In the genomic region with DNA sequence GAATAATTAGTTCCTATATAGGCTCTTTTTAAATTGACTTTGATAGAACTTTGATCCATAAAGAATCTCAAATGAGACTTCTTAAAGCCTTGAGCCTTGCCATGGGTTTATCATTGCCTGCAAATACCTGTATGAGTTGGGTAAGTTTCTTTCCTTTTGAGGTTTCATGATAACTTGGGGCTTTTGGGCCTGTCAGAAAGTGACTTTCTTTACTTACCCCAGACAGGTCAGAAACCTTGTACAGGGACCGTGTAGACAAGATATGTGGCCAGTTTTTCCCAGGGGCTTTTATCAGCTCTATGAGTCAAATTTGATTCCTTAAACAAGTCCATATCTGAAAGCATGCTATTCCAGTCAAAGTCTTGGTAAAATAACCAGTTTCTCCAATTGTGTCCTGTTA, we compare ENCODE assay signal across 22 cellular contexts. TPM values are rescaled to one million over a fixed set of nuclear protein-coding genes. Genes with fewer than 3 reads are reported as not detected.
DNase-seq lines count a peak whose midpoint lies in the region; ATAC-seq and TF ChIP-seq lines count a peak whose summit lies in the region.
"Had no signal": no experiment of that assay in that cellular context is flagged by ENCODE, and none has a peak within 500 bp of the region (broad histone marks: within the 10 kb centered on the region; RNA-seq: fewer than 3 reads in every experiment).

No MANE protein-coding gene starts in this region.

- H3K27me3 Mint-ChIP-seq in activated CD8-positive, alpha-beta T cell treated with anti-CD3 and anti-CD28 coated beads, Interleukin-2, amount 10 ng/mL, durations not matched to agents 7 days and 5 days (ENCODE audit: low read depth) = no peaks in the 10 kb centered on the region
- no peaks in the 10 kb centered on the region for H3K27me3 Mint-ChIP-seq in activated CD4-positive, alpha-beta memory T cell treated with anti-CD3 and anti-CD28 coated beads for 36 hours
- H3K27me3 Mint-ChIP-seq: activated CD4-positive, alpha-beta T cell treated with anti-CD3 and anti-CD28 coated beads, Interleukin-2, amount 10 ng/mL, durations not matched to agents 24 days and 14 days; activated naive CD8-positive, alpha-beta T cell; brain had no signal

- TF ChIP-seq CTCF in smooth muscle cell (IDR thresholded peaks at IDR 0.05; ENCODE audit: borderline replicate concordance, insufficient read depth, poor library complexity, severe bottlenecking) = no peak

- ATAC-seq in GM19035 (IDR thresholded peaks at IDR 0.05; ENCODE audit: unreplicated experiment) (peak; percentile 51), HG02571 (IDR thresholded peaks at IDR 0.05; ENCODE audit: unreplicated experiment) (peak; percentile 45), HG03196 (IDR thresholded peaks at IDR 0.05; ENCODE audit: unreplicated experiment) (peak; percentile 65), HG03521 (IDR thresholded peaks at IDR 0.05; ENCODE audit: unreplicated experiment) (no peak)
- ATAC-seq in activated CD8-positive, alpha-beta T cell treated with anti-CD3 and anti-CD28 coated beads, Interleukin-2, amount 10 ng/mL, durations not matched to agents 7 days and 5 days = no peak
- ATAC-seq: stimulated activated naive CD8-positive, alpha-beta T cell treated with anti-CD3 and anti-CD28 coated beads, Interleukin-15, Interleukin-2, amounts not matched to agents 100 U/mL and 50 U/mL, for 24 hours had no signal

- 77% methylated on average over 1 of the region's 1 CpG for WGBS in smooth muscle cell (ENCODE audit: low lambda C conversion rate)

- H3K9me3 ChIP-seq in smooth muscle cell (replicated peaks; ENCODE audit: low read depth) = no peaks in the 10 kb centered on the region
- H3K9me3 ChIP-seq: Peyer's patch had no signal

- no peaks in the 10 kb centered on the region for H3K79me2 ChIP-seq in smooth muscle cell (ENCODE audit: low read depth)

- POLR2A ChIA-PET in activated CD8-positive, alpha-beta T cell treated with anti-CD3 and anti-CD28 coated beads, Interleukin-2, amount 10 ng/mL, durations not matched to agents 7 days and 5 days (lab: Charles Lee) = no interaction called here
- POLR2A ChIA-PET in activated CD4-positive, alpha-beta memory T cell treated with anti-CD3 and anti-CD28 coated beads for 36 hours (lab: Charles Lee) = no interaction called here

- no peaks in the 10 kb centered on the region for H3K9me3 Mint-ChIP-seq in activated CD8-positive, alpha-beta T cell treated with anti-CD3 and anti-CD28 coated beads, Interleukin-2, amount 10 ng/mL, durations not matched to agents 7 days and 5 days (ENCODE audit: insufficient read depth)
- peaks cover 12% of the 10 kb centered on the region for H3K9me3 Mint-ChIP-seq in activated CD4-positive, alpha-beta memory T cell treated with anti-CD3 and anti-CD28 coated beads for 36 hours

- no peak overlapping the region for H3K4me3 Mint-ChIP-seq in activated CD8-positive, alpha-beta T cell treated with anti-CD3 and anti-CD28 coated beads, Interleukin-2, amount 10 ng/mL, durations not matched to agents 7 days and 5 days
- no peak overlapping the region for H3K4me3 Mint-ChIP-seq in activated CD4-positive, alpha-beta memory T cell treated with anti-CD3 and anti-CD28 coated beads for 36 hours
- H3K4me3 Mint-ChIP-seq: activated CD4-positive, alpha-beta T cell treated with anti-CD3 and anti-CD28 coated beads, Interleukin-2, amount 10 ng/mL, durations not matched to agents 24 days and 14 days; activated naive CD8-positive, alpha-beta T cell; brain; mesothelial cell of epicardium; neural crest cell had no signal

- H3K4me3 ChIP-seq in smooth muscle cell = no peak overlapping the region
- H3K4me3 ChIP-seq: BLaER1 treated with 17β-estradiol and CSF1 and Interleukin-3, amounts not matched to agents 10 nM and 100 nM; Peyer's patch had no signal

- CTCF ChIA-PET in activated CD8-positive, alpha-beta T cell treated with anti-CD3 and anti-CD28 coated beads, Interleukin-2, amount 10 ng/mL, durations not matched to agents 7 days and 5 days (lab: Charles Lee) = no interaction called here
- CTCF ChIA-PET in activated CD4-positive, alpha-beta memory T cell treated with anti-CD3 and anti-CD28 coated beads for 36 hours (lab: Charles Lee) = no interaction called here

- peak overlapping the region; percentile 54 for H3K27ac ChIP-seq in smooth muscle cell (ENCODE audit: low read depth)
- H3K27ac ChIP-seq: BLaER1 treated with 17β-estradiol and CSF1 and Interleukin-3, amounts not matched to agents 10 nM and 100 nM; Peyer's patch had no signal

- no peak overlapping the region for H3K9ac ChIP-seq in smooth muscle cell (ENCODE audit: low read depth)
- H3K9ac ChIP-seq: BLaER1 treated with 17β-estradiol and CSF1 and Interleukin-3, amounts not matched to agents 10 nM and 100 nM had no signal

- H4K20me1 ChIP-seq in smooth muscle cell (ENCODE audit: low read depth) = no peaks in the 10 kb centered on the region
- H4K20me1 ChIP-seq: BLaER1 treated with 17β-estradiol and CSF1 and Interleukin-3, amounts not matched to agents 10 nM and 100 nM had no signal

- DNase-seq in smooth muscle cell (lab: John Stamatoyannopoulos, UW; ENCODE audit: unreplicated experiment) = no peak
- DNase-seq in activated CD8-positive, alpha-beta T cell treated with anti-CD3 and anti-CD28 coated beads, Interleukin-2, amount 10 ng/mL, durations not matched to agents 7 days and 5 days = no peak
- DNase-seq in activated CD4-positive, alpha-beta memory T cell treated with anti-CD3 and anti-CD28 coated beads for 36 hours = no peak
- DNase-seq: activated CD4-positive, alpha-beta T cell treated with anti-CD3 and anti-CD28 coated beads, Interleukin-2, amount 10 ng/mL, durations not matched to agents 24 days and 14 days; activated T-cell treated with anti-CD3 and anti-CD28 coated beads, Interleukin-2, amount 50 U/mL, for 1 hour; dermis blood vessel endothelial cell; KBM-7; kidney glomerular epithelial cell; NCI-H1048; NCI-H774; Peyer's patch; stimulated activated naive CD8-positive, alpha-beta T cell treated with anti-CD3 and anti-CD28 coated beads, Interleukin-15, Interleukin-2, amounts not matched to agents 100 U/mL and 50 U/mL, for 24 hours; trophoblast cell had no signal

- H2AFZ ChIP-seq in smooth muscle cell (ENCODE audit: low read depth) = no peak overlapping the region

- no peak overlapping the region for H3K4me2 ChIP-seq in smooth muscle cell
- H3K4me2 ChIP-seq: BLaER1 treated with 17β-estradiol and CSF1 and Interleukin-3, amounts not matched to agents 10 nM and 100 nM had no signal

- intact Hi-C loops in activated CD4-positive, alpha-beta memory T cell treated with anti-CD3 and anti-CD28 coated beads for 36 hours (cut with micrococcal nuclease) = no loop called here

- H3K4me1 ChIP-seq in smooth muscle cell (ENCODE audit: low read depth) = no peaks in the 10 kb centered on the region

- no peaks in the 10 kb centered on the region for H3F3A ChIP-seq in smooth muscle cell (ENCODE audit: low read depth)

- H3K27ac Mint-ChIP-seq in activated CD8-positive, alpha-beta T cell treated with anti-CD3 and anti-CD28 coated beads, Interleukin-2, amount 10 ng/mL, durations not matched to agents 7 days and 5 days = no peak overlapping the region
- H3K27ac Mint-ChIP-seq in activated CD4-positive, alpha-beta memory T cell treated with anti-CD3 and anti-CD28 coated beads for 36 hours = no peak overlapping the region
- H3K27ac Mint-ChIP-seq: activated CD4-positive, alpha-beta T cell treated with anti-CD3 and anti-CD28 coated beads, Interleukin-2, amount 10 ng/mL, durations not matched to agents 24 days and 14 days; activated naive CD8-positive, alpha-beta T cell; brain had no signal

- H3K4me1 Mint-ChIP-seq in activated CD8-positive, alpha-beta T cell treated with anti-CD3 and anti-CD28 coated beads, Interleukin-2, amount 10 ng/mL, durations not matched to agents 7 days and 5 days (ENCODE audit: low read depth) = no peaks in the 10 kb centered on the region
- no peaks in the 10 kb centered on the region for H3K4me1 Mint-ChIP-seq in activated CD4-positive, alpha-beta memory T cell treated with anti-CD3 and anti-CD28 coated beads for 36 hours (ENCODE audit: low read depth)
- H3K4me1 Mint-ChIP-seq: activated CD4-positive, alpha-beta T cell treated with anti-CD3 and anti-CD28 coated beads, Interleukin-2, amount 10 ng/mL, durations not matched to agents 24 days and 14 days; brain; neural crest cell had no signal

- H3K36me3 ChIP-seq in smooth muscle cell (ENCODE audit: low read depth) = peaks cover 27% of the 10 kb centered on the region

- no peaks in the 10 kb centered on the region for H3K27me3 ChIP-seq in smooth muscle cell (ENCODE audit: low read depth)
- H3K27me3 ChIP-seq: BLaER1 treated with 17β-estradiol and CSF1 and Interleukin-3, amounts not matched to agents 10 nM and 100 nM; Peyer's patch had no signal

- H3K36me3 Mint-ChIP-seq in activated CD8-positive, alpha-beta T cell treated with anti-CD3 and anti-CD28 coated beads, Interleukin-2, amount 10 ng/mL, durations not matched to agents 7 days and 5 days (ENCODE audit: low read depth) = no peaks in the 10 kb centered on the region
- peaks cover 8% of the 10 kb centered on the region for H3K36me3 Mint-ChIP-seq in activated CD4-positive, alpha-beta memory T cell treated with anti-CD3 and anti-CD28 coated beads for 36 hours

RNA-seq across cellular contexts. Expression of a gene that starts 17.3 kb away (rescaled TPM):
- 33.3 and 39.9 TPM in 2 replicates for total RNA-seq in smooth muscle cell
- polyA plus RNA-seq in smooth muscle cell = 15.7 and 17.4 TPM in 2 replicates
- 1 to 10 TPM; 1.9 to 3.0 TPM for total RNA-seq in activated CD8-positive, alpha-beta T cell treated with anti-CD3 and anti-CD28 coated beads, Interleukin-2, amount 10 ng/mL, durations not matched to agents 7 days and 5 days
- total RNA-seq in activated CD4-positive, alpha-beta memory T cell treated with anti-CD3 and anti-CD28 coated beads for 36 hours = 1 to 10 TPM; 1.3 to 2.7 TPM

Comparison
In these comparisons a context has a peak if more than half of its experiments do, and no peak if none do; other contexts are left out.
1. ATAC-seq: peak in GM19035 (single experiment), HG02571 (single experiment) and HG03196 (single experiment); none in activated CD8-positive, alpha-beta T cell treated with anti-CD3 and anti-CD28 coated beads, Interleukin-2, amount 10 ng/mL, durations not matched to agents 7 days and 5 days (single experiment) and HG03521 (single experiment).